ENCODE assay signal across 1 cellular context in the genomic region with DNA sequence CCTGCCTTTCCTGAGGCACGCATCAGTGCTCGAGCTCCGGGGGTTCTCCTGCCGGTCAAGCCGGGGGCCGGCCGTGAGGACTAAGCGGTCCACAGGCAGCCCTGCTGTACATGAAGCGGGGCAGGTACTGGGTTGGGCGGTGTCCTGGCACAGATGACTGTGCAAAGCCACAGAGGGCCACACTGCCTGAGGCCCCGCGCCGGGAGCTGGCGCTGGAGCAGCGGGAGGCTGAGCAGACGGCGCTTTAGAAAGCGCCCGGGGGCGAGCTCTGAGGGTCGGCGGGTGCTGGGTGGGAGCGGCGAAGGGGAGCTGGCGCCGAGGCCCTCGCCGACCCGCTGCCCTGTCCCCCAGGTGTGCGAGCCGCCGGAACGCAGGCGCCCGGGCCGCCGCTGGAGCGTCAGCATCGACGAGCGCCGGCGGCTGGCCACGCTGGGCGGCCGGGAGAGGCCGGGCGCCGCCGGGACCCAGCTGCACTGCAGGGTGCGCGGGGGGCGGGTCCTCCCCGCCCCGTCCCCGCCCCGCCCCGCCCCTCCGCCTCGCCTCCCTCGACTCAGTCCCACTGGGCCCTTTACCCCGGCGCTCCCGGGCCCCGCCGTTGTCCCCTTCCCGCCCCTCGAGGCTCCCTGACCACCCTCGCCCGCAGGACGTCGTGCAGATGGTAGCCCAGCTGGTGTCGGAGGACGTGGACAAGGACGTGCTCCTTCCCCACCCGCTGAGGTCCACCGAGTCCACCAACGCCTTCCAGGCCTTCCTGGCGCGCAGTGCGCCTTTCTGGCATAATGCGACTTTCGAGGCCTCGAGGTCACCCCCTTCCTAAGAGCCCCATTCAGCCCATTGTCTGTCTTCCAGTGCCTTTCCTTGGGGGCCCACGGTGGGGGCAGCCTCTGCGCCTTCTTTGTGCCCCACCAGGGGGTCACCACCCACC.
TF ChIP-seq lines count a peak whose summit lies in the region.

No MANE protein-coding gene starts in this region.

TF ChIP-seq in SK-N-SH treated with all-trans-retinoic acid at 6 μM for 48 hours, 23 proteins besides CTCF, POLR2A, EP300 and RAD21 (continued from another document):
- TF ChIP-seq, protein P1, sequence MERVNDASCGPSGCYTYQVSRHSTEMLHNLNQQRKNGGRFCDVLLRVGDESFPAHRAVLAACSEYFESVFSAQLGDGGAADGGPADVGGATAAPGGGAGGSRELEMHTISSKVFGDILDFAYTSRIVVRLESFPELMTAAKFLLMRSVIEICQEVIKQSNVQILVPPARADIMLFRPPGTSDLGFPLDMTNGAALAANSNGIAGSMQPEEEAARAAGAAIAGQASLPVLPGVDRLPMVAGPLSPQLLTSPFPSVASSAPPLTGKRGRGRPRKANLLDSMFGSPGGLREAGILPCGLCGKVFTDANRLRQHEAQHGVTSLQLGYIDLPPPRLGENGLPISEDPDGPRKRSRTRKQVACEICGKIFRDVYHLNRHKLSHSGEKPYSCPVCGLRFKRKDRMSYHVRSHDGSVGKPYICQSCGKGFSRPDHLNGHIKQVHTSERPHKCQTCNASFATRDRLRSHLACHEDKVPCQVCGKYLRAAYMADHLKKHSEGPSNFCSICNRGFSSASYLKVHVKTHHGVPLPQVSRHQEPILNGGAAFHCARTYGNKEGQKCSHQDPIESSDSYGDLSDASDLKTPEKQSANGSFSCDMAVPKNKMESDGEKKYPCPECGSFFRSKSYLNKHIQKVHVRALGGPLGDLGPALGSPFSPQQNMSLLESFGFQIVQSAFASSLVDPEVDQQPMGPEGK (CRISPR knock-in tag; IDR thresholded peaks at IDR 0.05; ENCODE audit: borderline replicate concordance), result no peak
- TF ChIP-seq ZFP30 (CRISPR knock-in tag; IDR thresholded peaks at IDR 0.05) (no peak), ARNTL (CRISPR knock-in tag; IDR thresholded peaks at IDR 0.05; ENCODE audit: borderline replicate concordance, low read depth) (no peak), RARB (CRISPR knock-in tag; IDR thresholded peaks at IDR 0.05) (no peak), TOX (CRISPR knock-in tag; IDR thresholded peaks at IDR 0.05; ENCODE audit: borderline replicate concordance) (no peak)
TF ChIP-seq in SK-N-SH treated with all-trans-retinoic acid at 6 μM for 48 hours: peak in this region for 0.
